Comparison of ENCODE assay signal across 21 cellular contexts in genomic region chr6:90409700-90410099, GRCh38.
A peak's percentile ranks its signal among the peaks of the same experiment; 100 is the strongest.
DNase-seq lines count a peak whose midpoint lies in the region.
"Had no signal": no experiment of that assay in that cellular context is flagged by ENCODE, and none has a peak within 500 bp of the region (broad histone marks: within the 10 kb centered on the region; RNA-seq: fewer than 3 reads in every experiment).

No MANE protein-coding gene starts in this region.

- H3K14ac ChIP-seq in trophoblast cell (ENCODE audit: low read length), result no peak overlapping the region

- H3K9me3 Mint-ChIP-seq in activated naive CD4-positive, alpha-beta T cell treated with anti-CD3 and anti-CD28 coated beads, Interleukin-2, amount 10 ng/mL, durations not matched to agents 7 days and 5 days, result no peaks in the 10 kb centered on the region
- no peaks in the 10 kb centered on the region for H3K9me3 Mint-ChIP-seq in activated T-helper 1 cell treated with anti-CD3 and anti-CD28 coated beads, Interleukin-12 subunit alpha, Interleukin-12 subunit beta, Interleukin-2, Interleukin-4 antibody, amounts not matched to agents 30 ng/mL and 10 ng/mL and 1 ng/mL, durations not matched to agents 14 hours and 24 hours and 36 hours
- H3K9me3 Mint-ChIP-seq: CD8-positive, alpha-beta T cell had no signal

- H3K18ac ChIP-seq in trophoblast cell (ENCODE audit: low read length), result no peak overlapping the region

- H3K36me3 Mint-ChIP-seq in activated naive CD4-positive, alpha-beta T cell treated with anti-CD3 and anti-CD28 coated beads, Interleukin-2, amount 10 ng/mL, durations not matched to agents 7 days and 5 days, result peaks cover 4% of the 10 kb centered on the region
- H3K36me3 Mint-ChIP-seq in activated T-helper 1 cell treated with anti-CD3 and anti-CD28 coated beads, Interleukin-12 subunit alpha, Interleukin-12 subunit beta, Interleukin-2, Interleukin-4 antibody, amounts not matched to agents 30 ng/mL and 10 ng/mL and 1 ng/mL, durations not matched to agents 14 hours and 24 hours and 36 hours (ENCODE audit: low read depth), result peaks cover 6% of the 10 kb centered on the region
- H3K36me3 Mint-ChIP-seq: CD8-positive, alpha-beta T cell had no signal

- H3K36me3 ChIP-seq in trophoblast cell (ENCODE audit: control insufficient read depth in 1 of 2, insufficient read depth in 2 of 2, low read length in 2 of 2), result no peaks in the 10 kb centered on the region
- H3K36me3 ChIP-seq: BLaER1 had no signal

- H3K79me2 ChIP-seq in trophoblast cell (ENCODE audit: control insufficient read depth, insufficient read depth, low read length, poor library complexity), result no peaks in the 10 kb centered on the region

- no peak overlapping the region for H2BK12ac ChIP-seq in trophoblast cell (ENCODE audit: low read length)

- peaks cover 72% of the 10 kb centered on the region for H3K4me1 Mint-ChIP-seq in activated naive CD4-positive, alpha-beta T cell treated with anti-CD3 and anti-CD28 coated beads, Interleukin-2, amount 10 ng/mL, durations not matched to agents 7 days and 5 days
- peaks cover 80% of the 10 kb centered on the region for H3K4me1 Mint-ChIP-seq in activated T-helper 1 cell treated with anti-CD3 and anti-CD28 coated beads, Interleukin-12 subunit alpha, Interleukin-12 subunit beta, Interleukin-2, Interleukin-4 antibody, amounts not matched to agents 30 ng/mL and 10 ng/mL and 1 ng/mL, durations not matched to agents 14 hours and 24 hours and 36 hours (ENCODE audit: low read depth)

- no peak overlapping the region for H2BK120ac ChIP-seq in trophoblast cell (ENCODE audit: insufficient read depth, low read length, poor library complexity)

- no peak overlapping the region for H3K9ac ChIP-seq in trophoblast cell (ENCODE audit: low read length)
- H3K9ac ChIP-seq: BLaER1 had no signal

- in situ Hi-C loops in G401 (cut with HindIII; ENCODE audit: low sequenced_read_pairs), result no loop called here

- peaks cover 2% of the 10 kb centered on the region for H3K9me3 ChIP-seq in trophoblast cell (ENCODE audit: insufficient read depth, low read depth, low read length)
- H3K9me3 ChIP-seq: BLaER1 had no signal

- H2AK5ac ChIP-seq in trophoblast cell (ENCODE audit: low read length), result no peak overlapping the region

- no CpG with 5 or more reads among the region's 1 CpG for WGBS in trophoblast cell (ENCODE audit: extremely low coverage, insufficient coverage, insufficient read length)

- H3K27ac Mint-ChIP-seq in activated naive CD4-positive, alpha-beta T cell treated with anti-CD3 and anti-CD28 coated beads, Interleukin-2, amount 10 ng/mL, durations not matched to agents 7 days and 5 days, result peak overlapping the region; percentile 20
- H3K27ac Mint-ChIP-seq in activated T-helper 1 cell treated with anti-CD3 and anti-CD28 coated beads, Interleukin-12 subunit alpha, Interleukin-12 subunit beta, Interleukin-2, Interleukin-4 antibody, amounts not matched to agents 30 ng/mL and 10 ng/mL and 1 ng/mL, durations not matched to agents 14 hours and 24 hours and 36 hours, result peak overlapping the region; percentile 22
- H3K27ac Mint-ChIP-seq: CD8-positive, alpha-beta T cell had no signal

- peaks cover 9 to 26% of the 10 kb centered on the region in 2 experiments for H3K4me1 ChIP-seq in trophoblast cell (ENCODE audit: control insufficient read depth in 1 of 2, insufficient read depth in 2 of 2, low read length in 2 of 2)

- intact Hi-C loops in activated T-helper 1 cell treated with anti-CD3 and anti-CD28 coated beads, Interleukin-12 subunit alpha, Interleukin-12 subunit beta, Interleukin-2, Interleukin-4 antibody, amounts not matched to agents 30 ng/mL and 10 ng/mL and 1 ng/mL, durations not matched to agents 14 hours and 24 hours and 36 hours (cut with micrococcal nuclease), result no loop called here

- H3K4me3 ChIP-seq in trophoblast cell (ENCODE audit: low read depth, low read length), result no peak overlapping the region
- H3K4me3 ChIP-seq: BLaER1 had no signal

- H3K4ac ChIP-seq in trophoblast cell (ENCODE audit: low read depth, low read length), result no peak overlapping the region

- H2AFZ ChIP-seq in trophoblast cell (ENCODE audit: insufficient read depth, low read length, poor library complexity), result no peak overlapping the region

- CTCF ChIA-PET in activated naive CD4-positive, alpha-beta T cell treated with anti-CD3 and anti-CD28 coated beads, Interleukin-2, amount 10 ng/mL, durations not matched to agents 7 days and 5 days (lab: Charles Lee), result interaction anchor here (1.2 to 2.3 kb wide), 3 partner anchors 12 to 69 kb away, joined by 3 to 9 read pairs (median 5); no protein-coding TSS in a partner anchor

- no peak overlapping the region for H4K8ac ChIP-seq in trophoblast cell (ENCODE audit: low read depth, low read length)

- H3K23ac ChIP-seq in trophoblast cell (ENCODE audit: low read length), result no peak overlapping the region

- H3K4me3 Mint-ChIP-seq in activated naive CD4-positive, alpha-beta T cell treated with anti-CD3 and anti-CD28 coated beads, Interleukin-2, amount 10 ng/mL, durations not matched to agents 7 days and 5 days, result no peak overlapping the region
- H3K4me3 Mint-ChIP-seq in activated T-helper 1 cell treated with anti-CD3 and anti-CD28 coated beads, Interleukin-12 subunit alpha, Interleukin-12 subunit beta, Interleukin-2, Interleukin-4 antibody, amounts not matched to agents 30 ng/mL and 10 ng/mL and 1 ng/mL, durations not matched to agents 14 hours and 24 hours and 36 hours, result no peak overlapping the region
- H3K4me3 Mint-ChIP-seq: CD8-positive, alpha-beta T cell had no signal

- no peak overlapping the region for H2BK5ac ChIP-seq in trophoblast cell (ENCODE audit: low read depth, low read length, poor library complexity)

- no peak overlapping the region for H3K4me2 ChIP-seq in trophoblast cell (ENCODE audit: low read length)
- H3K4me2 ChIP-seq: BLaER1 had no signal

- H3K27me3 Mint-ChIP-seq in activated naive CD4-positive, alpha-beta T cell treated with anti-CD3 and anti-CD28 coated beads, Interleukin-2, amount 10 ng/mL, durations not matched to agents 7 days and 5 days, result peaks cover 4% of the 10 kb centered on the region
- no peaks in the 10 kb centered on the region for H3K27me3 Mint-ChIP-seq in activated T-helper 1 cell treated with anti-CD3 and anti-CD28 coated beads, Interleukin-12 subunit alpha, Interleukin-12 subunit beta, Interleukin-2, Interleukin-4 antibody, amounts not matched to agents 30 ng/mL and 10 ng/mL and 1 ng/mL, durations not matched to agents 14 hours and 24 hours and 36 hours (ENCODE audit: insufficient read depth)

- no peaks in the 10 kb centered on the region for H3K27me3 ChIP-seq in trophoblast cell (ENCODE audit: insufficient read depth, low read length)
- H3K27me3 ChIP-seq: BLaER1 had no signal

- H3K79me1 ChIP-seq in trophoblast cell (ENCODE audit: low read length), result peaks cover 5% of the 10 kb centered on the region

- H3K27ac ChIP-seq in trophoblast cell (ENCODE audit: low read depth, low read length), result no peak overlapping the region
- H3K27ac ChIP-seq: BLaER1 had no signal

- no peak for DNase-seq in activated naive CD4-positive, alpha-beta T cell treated with anti-CD3 and anti-CD28 coated beads, Interleukin-2, amount 10 ng/mL, durations not matched to agents 7 days and 5 days
- no peak for DNase-seq in activated naive CD4-positive, alpha-beta T cell (lab: John Stamatoyannopoulos, UW)
- peak; percentile 44 for DNase-seq in G401 (ENCODE audit: low spot score)
- no peak for DNase-seq in activated T-helper 1 cell treated with anti-CD3 and anti-CD28 coated beads, Interleukin-12 subunit alpha, Interleukin-12 subunit beta, Interleukin-2, Interleukin-4 antibody, amounts not matched to agents 30 ng/mL and 10 ng/mL and 1 ng/mL, durations not matched to agents 14 hours and 24 hours and 36 hours (ENCODE audit: low spot score)
- no peak for DNase-seq in trophoblast cell
- DNase-seq in kidney tubule cell (ENCODE audit: low spot score), result no peak
- no peak for DNase-seq in SIG-M5 treated with dmso at 0.1 percent for 504 hours (lab: John Stamatoyannopoulos, UW; ENCODE audit: unreplicated experiment)
- DNase-seq: ACHN; CD8-positive, alpha-beta T cell; GDM1; GOT3; Karpas-422; MV-4-11; NCI-H1105 treated with DMSO at 0.1 percent for 48 hours; NCI-H2081; NCI-H2171; NCI-H345; NCI-H524; NCI-H82; SIG-M5 had no signal

- no peak overlapping the region for H4K12ac ChIP-seq in trophoblast cell (ENCODE audit: low read depth, low read length)

- H4K91ac ChIP-seq in trophoblast cell (ENCODE audit: low read depth, low read length), result peak overlapping the region; percentile 17
